ENCODE assay signal across 18 cellular contexts in genomic region chr13:112097770-112098169, GRCh38. TPM values are rescaled to one million over a fixed set of nuclear protein-coding genes. Genes with fewer than 3 reads are reported as not detected.
DNase-seq lines count a peak whose midpoint lies in the region; ATAC-seq and TF ChIP-seq lines count a peak whose summit lies in the region.
"Had no signal": no experiment of that assay in that cellular context is flagged by ENCODE, and none has a peak within 500 bp of the region (broad histone marks: within the 10 kb centered on the region; RNA-seq: fewer than 3 reads in every experiment).

No MANE protein-coding gene starts in this region.

- intact Hi-C loops in esophagus muscularis mucosa (cut with DNase I) = no loop called here

- no peaks in the 10 kb centered on the region for H3K9me3 ChIP-seq in esophagus muscularis mucosa
- H3K9me3 ChIP-seq: A549, HAP-1 had no signal

- H3K27ac Mint-ChIP-seq in osteocyte (ENCODE audit: unreplicated experiment) = no peak overlapping the region
- H3K27ac Mint-ChIP-seq: CD4-positive, alpha-beta memory T cell had no signal

- peaks cover 0 to 58% (median 1%) of the 10 kb centered on the region in 4 donors for H3K27me3 ChIP-seq in esophagus muscularis mucosa

- H3K4me3 Mint-ChIP-seq in osteocyte (ENCODE audit: unreplicated experiment) = no peak overlapping the region
- H3K4me3 Mint-ChIP-seq: CD4-positive, alpha-beta memory T cell had no signal

- no peaks in the 10 kb centered on the region for H3K36me3 Mint-ChIP-seq in osteocyte (ENCODE audit: unreplicated experiment)
- H3K36me3 Mint-ChIP-seq: CD4-positive, alpha-beta memory T cell had no signal

- peaks cover 14% of the 10 kb centered on the region for H3K27me3 Mint-ChIP-seq in osteocyte (ENCODE audit: unreplicated experiment)

- 68% methylated on average over 10 of the region's 10 CpGs for WGBS in esophagus muscularis mucosa

- TF ChIP-seq EP300 in esophagus muscularis mucosa (IDR thresholded peaks at IDR 0.05) = no peak

- ATAC-seq in HG02763 (IDR thresholded peaks at IDR 0.05; ENCODE audit: unreplicated experiment) = no peak
- ATAC-seq: A549 had no signal

- H3K9me3 Mint-ChIP-seq in osteocyte (ENCODE audit: unreplicated experiment) = no peaks in the 10 kb centered on the region

- no peak overlapping the region for H3K27ac ChIP-seq in esophagus muscularis mucosa (replicated peaks in 1 of 4)
- H3K27ac ChIP-seq: 22Rv1, A549 had no signal

- no peak for TF ChIP-seq POLR2A in esophagus muscularis mucosa (IDR thresholded peaks at IDR 0.05; ENCODE audit: low read depth)

- no peaks in the 10 kb centered on the region for H3K36me3 ChIP-seq in esophagus muscularis mucosa
- H3K36me3 ChIP-seq: HAP-1 had no signal

- no peak overlapping the region for H3K4me3 ChIP-seq in esophagus muscularis mucosa
- H3K4me3 ChIP-seq: A549, HAP-1 had no signal

- H3K4me1 Mint-ChIP-seq in osteocyte (ENCODE audit: unreplicated experiment) = no peaks in the 10 kb centered on the region
- H3K4me1 Mint-ChIP-seq: CD4-positive, alpha-beta memory T cell had no signal

- peak; percentile 45 for DNase-seq in DMS79 treated with DMSO at 0.1 percent for 48 hours (lab: John Stamatoyannopoulos, UW)
- no peak for DNase-seq in DMS79 (lab: John Stamatoyannopoulos, UW)
- peak; percentile 62 for DNase-seq in esophagus muscularis mucosa (ENCODE audit: extremely low spot score)
- DNase-seq in osteocyte (ENCODE audit: extremely low spot score, unreplicated experiment) = peak; percentile 54
- DNase-seq in medulla oblongata (ENCODE audit: extremely low spot score) = no peak
- no peak for DNase-seq in stimulated activated CD4-positive, alpha-beta T cell treated with anti-CD3 and anti-CD28 coated beads, Interleukin-15, amount 100 ng/mL, for 24 hours
- DNase-seq: C1 segment of cervical spinal cord; Calu3; CD4-positive, alpha-beta memory T cell; COR-L47; DMS53; EL; GDM1; GOT3 had no signal

- TF ChIP-seq CTCF in esophagus muscularis mucosa (IDR thresholded peaks at IDR 0.05) = no peak
- no peak for TF ChIP-seq CTCF in osteocyte (IDR thresholded peaks at IDR 0.05)

- H3K4me1 ChIP-seq in esophagus muscularis mucosa = no peaks in the 10 kb centered on the region
- H3K4me1 ChIP-seq: A549, HAP-1 had no signal

RNA-seq across cellular contexts. Expression of gene SOX1, which starts 30.8 kb away (rescaled TPM):
- total RNA-seq in esophagus muscularis mucosa (under 1 TPM in 2 of 4 donors, not detected in 2; under 0.01 to 0.17 TPM), osteocyte (not detected in 2 replicates)
- total RNA-seq: Calu3; CD4-positive, alpha-beta memory T cell had no signal

Comparison
In these comparisons a context has a peak if more than half of its experiments do, and no peak if none do; other contexts are left out.
1. DNase-seq: peak in DMS79 treated with DMSO at 0.1 percent for 48 hours (single experiment), esophagus muscularis mucosa (single experiment) and osteocyte (single experiment); none in DMS79 (single experiment), medulla oblongata (single experiment) and stimulated activated CD4-positive, alpha-beta T cell treated with anti-CD3 and anti-CD28 coated beads, Interleukin-15, amount 100 ng/mL, for 24 hours (single experiment).